8 cellular contexts compared by ENCODE assay signal in genomic region chr18:76686737-76687231, GRCh38.
DNase-seq lines count a peak whose midpoint lies in the region; ATAC-seq and TF ChIP-seq lines count a peak whose summit lies in the region.

No MANE protein-coding gene starts in this region.

- no peak overlapping the region for H4K91ac ChIP-seq in mesenchymal stem cell (ENCODE audit: low read length)

- H3K4me3 Mint-ChIP-seq in activated CD8-positive, alpha-beta memory T cell treated with anti-CD3 and anti-CD28 coated beads, Interleukin-2, amount 10 ng/mL, durations not matched to agents 7 days and 5 days, result no peak overlapping the region
- no peak overlapping the region for H3K4me3 Mint-ChIP-seq in T-cell

- no peak overlapping the region for H3K14ac ChIP-seq in mesenchymal stem cell (ENCODE audit: low read length in 2 of 2)

- H2BK5ac ChIP-seq in mesenchymal stem cell (ENCODE audit: low read depth, low read length, poor library complexity, severe bottlenecking), result no peak overlapping the region

- H3K9me3 ChIP-seq in endocrine pancreas (ENCODE audit: control insufficient read depth, low read length) (no peaks in the 10 kb centered on the region), mesenchymal stem cell (ENCODE audit: control insufficient read depth, low read length) (no peaks in the 10 kb centered on the region)

- CTCF ChIA-PET in activated CD8-positive, alpha-beta memory T cell treated with anti-CD3 and anti-CD28 coated beads, Interleukin-2, amount 10 ng/mL, durations not matched to agents 7 days and 5 days (lab: Charles Lee), result interaction anchor here (0.9 to 1.5 kb wide), 6 partner anchors 15 to 288 kb away, joined by 4 to 14 read pairs (median 4); no protein-coding TSS in a partner anchor
- CTCF ChIA-PET in T-cell (lab: Charles Lee), result interaction anchor here in 1 of 2 donors (0.6 to 1.0 kb wide), 2 partner anchors 134 to 288 kb away, joined by 3 read pairs; no protein-coding TSS in a partner anchor

- H3K4me3 ChIP-seq in HFF-Myc (replicated peaks; ENCODE audit: low read depth, low read length) (no peak overlapping the region), endocrine pancreas (ENCODE audit: control insufficient read depth, insufficient read depth, low read length) (peak overlapping the region; percentile 0), mesenchymal stem cell (ENCODE audit: insufficient read depth in 1 of 2, low read depth in 1 of 2, low read length in 2 of 2) (no peak overlapping the region)

- H3K18ac ChIP-seq in mesenchymal stem cell (ENCODE audit: low read depth in 1 of 2, low read length in 2 of 2), result no peak overlapping the region

- H3K27ac Mint-ChIP-seq in activated CD8-positive, alpha-beta memory T cell treated with anti-CD3 and anti-CD28 coated beads, Interleukin-2, amount 10 ng/mL, durations not matched to agents 7 days and 5 days, result peak overlapping the region; percentile 73
- H3K27ac Mint-ChIP-seq in T-cell, result peak overlapping the region; percentile 57 to 77

- H2AK5ac ChIP-seq in mesenchymal stem cell (ENCODE audit: low read length, severe bottlenecking), result no peak overlapping the region

- H3K4me1 ChIP-seq in endocrine pancreas (ENCODE audit: control insufficient read depth, insufficient read depth, low read length) (peaks cover 5% of the 10 kb centered on the region), mesenchymal stem cell (ENCODE audit: control insufficient read depth, insufficient read depth, low read depth, low read length) (peaks cover 12% of the 10 kb centered on the region)

- peak overlapping the region; percentile 42 for H4K8ac ChIP-seq in mesenchymal stem cell (ENCODE audit: low read length)

- H2BK120ac ChIP-seq in mesenchymal stem cell (ENCODE audit: low read depth, low read length), result no peak overlapping the region

- peak; percentile 71 for TF ChIP-seq CTCF in HFF-Myc (IDR thresholded peaks at IDR 0.05; ENCODE audit: low read depth, low read length, missing control alignments)

- H3K36me3 Mint-ChIP-seq in activated CD8-positive, alpha-beta memory T cell treated with anti-CD3 and anti-CD28 coated beads, Interleukin-2, amount 10 ng/mL, durations not matched to agents 7 days and 5 days, result no peaks in the 10 kb centered on the region
- no peaks in the 10 kb centered on the region for H3K36me3 Mint-ChIP-seq in T-cell

- 27% methylated on average over 10 of the region's 11 CpGs for WGBS in mesenchymal stem cell

- H3K36me3 ChIP-seq in endocrine pancreas (ENCODE audit: control insufficient read depth, insufficient read depth, low read length) (no peaks in the 10 kb centered on the region), mesenchymal stem cell (ENCODE audit: control insufficient read depth in 1 of 2, insufficient read depth in 2 of 2, low read depth in 1 of 2, low read length in 2 of 2) (no peaks in the 10 kb centered on the region)

- no peak overlapping the region for H3K23ac ChIP-seq in mesenchymal stem cell (ENCODE audit: low read length in 2 of 2)

- H3K27me3 ChIP-seq in endocrine pancreas (ENCODE audit: control insufficient read depth, insufficient read depth, low read length), result no peaks in the 10 kb centered on the region
- peaks cover 17 to 37% of the 10 kb centered on the region in 2 experiments for H3K27me3 ChIP-seq in mesenchymal stem cell (ENCODE audit: control insufficient read depth in 1 of 2, insufficient read depth in 1 of 2, low read length in 2 of 2)

- H2BK12ac ChIP-seq in mesenchymal stem cell (ENCODE audit: low read length in 2 of 2), result no peak overlapping the region

- no peak overlapping the region for H2AFZ ChIP-seq in mesenchymal stem cell (ENCODE audit: low read depth, low read length)

- H3K4me1 Mint-ChIP-seq in activated CD8-positive, alpha-beta memory T cell treated with anti-CD3 and anti-CD28 coated beads, Interleukin-2, amount 10 ng/mL, durations not matched to agents 7 days and 5 days, result peaks cover 18% of the 10 kb centered on the region
- H3K4me1 Mint-ChIP-seq in T-cell, result peaks cover 8 to 13% (median 11%) of the 10 kb centered on the region in 3 donors

- peak overlapping the region; percentile 47 for H3K4me2 ChIP-seq in mesenchymal stem cell (ENCODE audit: low read length, poor library complexity, severe bottlenecking)

- peak; percentile 69 for ATAC-seq in activated CD8-positive, alpha-beta memory T cell treated with anti-CD3 and anti-CD28 coated beads, Interleukin-2, amount 10 ng/mL, durations not matched to agents 7 days and 5 days
- ATAC-seq in T-cell (replicated peaks in 1 of 4), result peak in 3 of 4 experiments; percentile 17 to 40 (median 28)

- H3K79me1 ChIP-seq in mesenchymal stem cell (replicated peaks; ENCODE audit: low read length, poor library complexity, severe bottlenecking), result no peaks in the 10 kb centered on the region

- POLR2A ChIA-PET in T-cell (lab: Charles Lee), result no interaction called here

- no peak overlapping the region for H2BK15ac ChIP-seq in mesenchymal stem cell (ENCODE audit: low read depth, poor library complexity, severe bottlenecking)

- H3K9ac ChIP-seq in endocrine pancreas (ENCODE audit: control insufficient read depth, insufficient read depth, low read length) (peak overlapping the region; percentile 22), mesenchymal stem cell (ENCODE audit: low read length) (peak overlapping the region; percentile 80)

- H3K27ac ChIP-seq in mesenchymal stem cell (ENCODE audit: low read length, poor library complexity, severe bottlenecking), result peak overlapping the region; percentile 84

- H3K27me3 Mint-ChIP-seq in activated CD8-positive, alpha-beta memory T cell treated with anti-CD3 and anti-CD28 coated beads, Interleukin-2, amount 10 ng/mL, durations not matched to agents 7 days and 5 days, result peaks cover 54% of the 10 kb centered on the region
- peaks cover 26 to 42% of the 10 kb centered on the region in 2 donors for H3K27me3 Mint-ChIP-seq in T-cell

- peak; percentile 43 for DNase-seq in activated CD8-positive, alpha-beta memory T cell treated with anti-CD3 and anti-CD28 coated beads, Interleukin-2, amount 10 ng/mL, durations not matched to agents 7 days and 5 days
- no peak for DNase-seq in activated CD8-positive, alpha-beta memory T cell treated with anti-CD3 and anti-CD28 coated beads, Interleukin-2, amount 50 U/mL, for 4 hours
- DNase-seq in HFF-Myc (ENCODE audit: extremely low read depth, low read depth) (no peak), NCI-H128 (lab: John Stamatoyannopoulos, UW; ENCODE audit: unreplicated experiment) (peak; percentile 25), T-cell (peak in 15 of 34 experiments; percentile 1 to 29 (median 11)), mesenchymal stem cell (peak; percentile 67), activated gamma-delta T cell (lab: John Stamatoyannopoulos, UW) (no peak)

- H3K4ac ChIP-seq in mesenchymal stem cell (ENCODE audit: low read depth in 1 of 2, low read length in 2 of 2), result no peak overlapping the region

- no peaks in the 10 kb centered on the region for H3K9me3 Mint-ChIP-seq in activated CD8-positive, alpha-beta memory T cell treated with anti-CD3 and anti-CD28 coated beads, Interleukin-2, amount 10 ng/mL, durations not matched to agents 7 days and 5 days (ENCODE audit: low read depth)
- no peaks in the 10 kb centered on the region for H3K9me3 Mint-ChIP-seq in T-cell

Comparison
In these comparisons a context has a peak if more than half of its experiments do, and no peak if none do; other contexts are left out.
1. DNase-seq: peak in activated CD8-positive, alpha-beta memory T cell treated with anti-CD3 and anti-CD28 coated beads, Interleukin-2, amount 10 ng/mL, durations not matched to agents 7 days and 5 days (single experiment), NCI-H128 (single experiment) and mesenchymal stem cell (single experiment); none in activated CD8-positive, alpha-beta memory T cell treated with anti-CD3 and anti-CD28 coated beads, Interleukin-2, amount 50 U/mL, for 4 hours (single experiment), HFF-Myc (single experiment) and activated gamma-delta T cell (single experiment).